17 cellular contexts compared by ENCODE assay signal in the genomic region with DNA sequence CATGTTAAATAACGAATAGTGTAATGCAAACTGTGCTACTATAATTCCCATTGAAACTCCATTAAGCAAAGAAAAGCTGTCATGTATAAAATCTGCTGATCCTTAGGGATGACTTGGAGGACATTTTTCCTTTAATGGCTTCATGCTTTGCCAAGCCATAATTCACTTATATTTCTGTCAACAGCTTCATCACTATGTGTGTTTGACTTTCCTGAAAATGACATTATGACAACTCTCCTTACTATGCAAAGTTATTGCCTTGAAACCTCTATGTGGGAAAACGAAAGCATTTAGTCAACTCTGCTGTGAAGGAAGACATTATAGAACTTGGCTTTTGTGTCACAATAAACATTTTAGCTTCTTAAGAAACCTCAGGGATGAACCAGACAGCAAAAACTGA.
A peak's percentile ranks its signal among the peaks of the same experiment; 100 is the strongest.
DNase-seq lines count a peak whose midpoint lies in the region; ATAC-seq and TF ChIP-seq lines count a peak whose summit lies in the region.
"Had no signal": no experiment of that assay in that cellular context is flagged by ENCODE, and none has a peak within 500 bp of the region (broad histone marks: within the 10 kb centered on the region; RNA-seq: fewer than 3 reads in every experiment).

No MANE protein-coding gene starts in this region.

- no peaks in the 10 kb centered on the region for H3K27me3 ChIP-seq in MG63
- no peaks in the 10 kb centered on the region for H3K27me3 ChIP-seq in neural cell (ENCODE audit: insufficient read depth, low read depth, low read length)

- H3K36me3 ChIP-seq in MG63 = no peaks in the 10 kb centered on the region
- H3K36me3 ChIP-seq in neural cell (ENCODE audit: insufficient read depth, low read length) = no peaks in the 10 kb centered on the region

- no peak overlapping the region for H3K27ac Mint-ChIP-seq in T-helper 17 cell
- H3K27ac Mint-ChIP-seq: B cell; CD4-positive, alpha-beta T cell; GM23338; H9; IgD-negative memory B cell had no signal

- H4K20me1 ChIP-seq in neural cell (ENCODE audit: insufficient read depth) = no peaks in the 10 kb centered on the region

- TF ChIP-seq CTCF in neural cell (IDR thresholded peaks at IDR 0.05; ENCODE audit: poor library complexity, severe bottlenecking) = no peak
- TF ChIP-seq CTCF in GM10266 (IDR thresholded peaks at IDR 0.05; ENCODE audit: control insufficient read depth, insufficient read depth, low read depth, missing control alignments) = no peak

- no peaks in the 10 kb centered on the region for H3K4me1 Mint-ChIP-seq in T-helper 17 cell
- H3K4me1 Mint-ChIP-seq: B cell, GM23338, IgD-negative memory B cell had no signal

- H3F3A ChIP-seq in neural cell (ENCODE audit: insufficient read depth, low read length, poor library complexity, severe bottlenecking) = no peaks in the 10 kb centered on the region

- H3K9me3 ChIP-seq in MG63 = 0 out of 2 replicates have a peak, but pooled peaks cover 2% of the 10 kb centered on the region
- no peaks in the 10 kb centered on the region for H3K9me3 ChIP-seq in neural cell (ENCODE audit: low read length)
- H3K9me3 ChIP-seq in T-helper 17 cell (ENCODE audit: control insufficient read depth, low read length, poor library complexity, severe bottlenecking) = no peaks in the 10 kb centered on the region

- H3K36me3 Mint-ChIP-seq in T-helper 17 cell (ENCODE audit: low read depth) = no peaks in the 10 kb centered on the region
- H3K36me3 Mint-ChIP-seq: IgD-negative memory B cell had no signal

- H3K9ac ChIP-seq in neural cell (ENCODE audit: low read length) = no peak overlapping the region

- no peak overlapping the region for H2AFZ ChIP-seq in neural cell (ENCODE audit: low read depth, low read length)

- TF ChIP-seq RAD21 in neural cell (conservative IDR thresholded peaks at IDR 0.05) = no peak

- DNase-seq in MG63 (no peak), RPMI7951 (ENCODE audit: low read depth) (peak; percentile 1), T-helper 17 cell (no peak), GM10266 (ENCODE audit: extremely low spot score) (no peak), ureter (ENCODE audit: low spot score) (no peak), left lobe of liver (ENCODE audit: low spot score) (no peak)
- DNase-seq: 8988T; C1 segment of cervical spinal cord; Calu3; CD4-positive, alpha-beta T cell; DMS 273 treated with DMSO at 0.1 percent for 48 hours; H9 had no signal

- peak overlapping the region; percentile 8 for H3K4me3 ChIP-seq in MG63
- H3K4me3 ChIP-seq in neural cell (ENCODE audit: low read length) = no peak overlapping the region
- H3K4me3 ChIP-seq: GM23338 had no signal

- H3K27me3 Mint-ChIP-seq in T-helper 17 cell = no peaks in the 10 kb centered on the region
- H3K27me3 Mint-ChIP-seq: B cell; CD4-positive, alpha-beta T cell; IgD-negative memory B cell had no signal

- ATAC-seq in GM18867 (IDR thresholded peaks at IDR 0.05; ENCODE audit: unreplicated experiment) = peak; percentile 55
- ATAC-seq in T-helper 17 cell = no peak
- no peak for ATAC-seq in left lobe of liver
- ATAC-seq: GM23338 had no signal

- H3K27ac ChIP-seq in neural cell (ENCODE audit: low read length) = no peak overlapping the region

- TF ChIP-seq EP300 in neural cell (conservative IDR thresholded peaks at IDR 0.05; ENCODE audit: poor library complexity, severe bottlenecking) = peak; percentile 99

- no peaks in the 10 kb centered on the region for H3K9me2 ChIP-seq in neural cell (ENCODE audit: insufficient read depth, low read length)

- no peaks in the 10 kb centered on the region for H3K79me2 ChIP-seq in neural cell (replicated peaks; ENCODE audit: insufficient read depth, low read length)

- H3K4me2 ChIP-seq in neural cell (ENCODE audit: low read length) = no peak overlapping the region
- H3K4me2 ChIP-seq: GM23338 had no signal

- H3K4me3 Mint-ChIP-seq in T-helper 17 cell = no peak overlapping the region
- H3K4me3 Mint-ChIP-seq: B cell; CD4-positive, alpha-beta T cell; GM23338; H9; IgD-negative memory B cell had no signal

TF ChIP-seq in neural cell, 6 proteins besides CTCF, POLR2A, EP300 and RAD21:
- TF ChIP-seq TAF1 (IDR thresholded peaks at IDR 0.05; ENCODE audit: low read depth) = no peak
- no peak for TF ChIP-seq EZH2 (IDR thresholded peaks at IDR 0.05; ENCODE audit: borderline replicate concordance, insufficient read depth, low read length, poor library complexity, severe bottlenecking)
- TF ChIP-seq POLR2AphosphoS5 (IDR thresholded peaks at IDR 0.05) = peak; percentile 100
- TF ChIP-seq, protein P1, sequence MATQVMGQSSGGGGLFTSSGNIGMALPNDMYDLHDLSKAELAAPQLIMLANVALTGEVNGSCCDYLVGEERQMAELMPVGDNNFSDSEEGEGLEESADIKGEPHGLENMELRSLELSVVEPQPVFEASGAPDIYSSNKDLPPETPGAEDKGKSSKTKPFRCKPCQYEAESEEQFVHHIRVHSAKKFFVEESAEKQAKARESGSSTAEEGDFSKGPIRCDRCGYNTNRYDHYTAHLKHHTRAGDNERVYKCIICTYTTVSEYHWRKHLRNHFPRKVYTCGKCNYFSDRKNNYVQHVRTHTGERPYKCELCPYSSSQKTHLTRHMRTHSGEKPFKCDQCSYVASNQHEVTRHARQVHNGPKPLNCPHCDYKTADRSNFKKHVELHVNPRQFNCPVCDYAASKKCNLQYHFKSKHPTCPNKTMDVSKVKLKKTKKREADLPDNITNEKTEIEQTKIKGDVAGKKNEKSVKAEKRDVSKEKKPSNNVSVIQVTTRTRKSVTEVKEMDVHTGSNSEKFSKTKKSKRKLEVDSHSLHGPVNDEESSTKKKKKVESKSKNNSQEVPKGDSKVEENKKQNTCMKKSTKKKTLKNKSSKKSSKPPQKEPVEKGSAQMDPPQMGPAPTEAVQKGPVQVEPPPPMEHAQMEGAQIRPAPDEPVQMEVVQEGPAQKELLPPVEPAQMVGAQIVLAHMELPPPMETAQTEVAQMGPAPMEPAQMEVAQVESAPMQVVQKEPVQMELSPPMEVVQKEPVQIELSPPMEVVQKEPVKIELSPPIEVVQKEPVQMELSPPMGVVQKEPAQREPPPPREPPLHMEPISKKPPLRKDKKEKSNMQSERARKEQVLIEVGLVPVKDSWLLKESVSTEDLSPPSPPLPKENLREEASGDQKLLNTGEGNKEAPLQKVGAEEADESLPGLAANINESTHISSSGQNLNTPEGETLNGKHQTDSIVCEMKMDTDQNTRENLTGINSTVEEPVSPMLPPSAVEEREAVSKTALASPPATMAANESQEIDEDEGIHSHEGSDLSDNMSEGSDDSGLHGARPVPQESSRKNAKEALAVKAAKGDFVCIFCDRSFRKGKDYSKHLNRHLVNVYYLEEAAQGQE (IDR thresholded peaks at IDR 0.05; ENCODE audit: borderline replicate concordance) = peak; percentile 99
- peak; percentile 32 for TF ChIP-seq MXI1 (conservative IDR thresholded peaks at IDR 0.05; ENCODE audit: poor library complexity, severe bottlenecking)
- TF ChIP-seq SMC3 (conservative IDR thresholded peaks at IDR 0.05; ENCODE audit: poor library complexity) = no peak
